15 cellular contexts compared by ENCODE assay signal in the genomic region with DNA sequence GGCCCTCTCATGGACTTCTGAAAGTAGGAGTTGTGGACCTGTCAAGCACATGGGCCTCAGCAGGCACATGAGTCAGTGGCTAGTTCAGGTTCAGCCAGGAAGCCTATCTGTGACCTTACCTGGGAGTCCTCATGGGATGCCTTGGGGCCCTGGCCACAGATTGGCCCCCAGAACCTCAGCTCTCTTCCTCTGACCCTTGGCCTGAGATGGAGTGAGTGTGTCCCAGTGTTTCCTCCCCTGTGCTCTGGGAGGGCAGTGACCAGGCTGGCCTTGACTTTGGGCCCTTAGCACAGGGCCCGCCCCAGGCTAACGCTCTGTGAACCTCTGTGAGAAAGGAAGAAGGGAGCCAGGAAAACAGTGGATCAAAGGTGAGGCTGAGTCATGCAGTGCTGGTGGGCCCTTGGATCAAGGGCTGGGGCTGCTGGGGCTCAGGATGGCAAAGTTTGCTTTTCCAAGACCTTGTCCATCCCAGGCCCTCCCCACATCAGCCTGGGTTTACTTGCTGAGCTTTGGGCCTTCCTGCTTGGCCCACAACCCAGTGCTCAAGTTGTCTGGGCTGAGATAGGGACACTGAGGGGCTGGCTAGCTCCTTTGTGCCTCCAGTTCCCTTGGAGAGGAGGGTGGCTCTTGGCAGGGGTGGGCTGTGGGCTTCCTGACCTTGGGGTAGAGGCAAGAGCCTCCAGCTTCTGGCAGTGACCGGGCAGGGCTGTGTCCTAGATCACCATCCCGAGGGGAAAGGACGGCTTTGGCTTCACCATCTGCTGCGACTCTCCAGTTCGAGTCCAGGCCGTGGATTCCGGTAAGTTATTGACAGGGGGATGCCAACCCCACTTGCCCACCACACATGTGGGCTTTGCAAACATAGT. TPM values are rescaled to one million over a fixed set of nuclear protein-coding genes. Genes with fewer than 3 reads are reported as not detected.
DNase-seq lines count a peak whose midpoint lies in the region; ATAC-seq, FAIRE-seq and TF ChIP-seq lines count a peak whose summit lies in the region.
"Had no signal": no experiment of that assay in that cellular context is flagged by ENCODE, and none has a peak within 500 bp of the region (broad histone marks: within the 10 kb centered on the region; RNA-seq: fewer than 3 reads in every experiment).

No MANE protein-coding gene starts in this region.

- H3K79me2 ChIP-seq in neural progenitor cell (ENCODE audit: low read depth): no peaks in the 10 kb centered on the region

- peak in 1 of 2 experiments; percentile 33 for DNase-seq in A549 (ENCODE audit: low read depth in 1 of 2, low spot score in 1 of 2)
- no peak for DNase-seq in esophagus muscularis mucosa (ENCODE audit: extremely low spot score)
- no peak for DNase-seq in neural progenitor cell (ENCODE audit: low spot score)
- no peak for DNase-seq in NOMO-1 treated with dmso at 0.1 percent for 144 hours (lab: John Stamatoyannopoulos, UW; ENCODE audit: unreplicated experiment)
- DNase-seq in NCI-H69 (lab: John Stamatoyannopoulos, UW): no peak
- no peak for DNase-seq in activated CD8-positive, alpha-beta T cell treated with anti-CD3 and anti-CD28 coated beads for 36 hours
- DNase-seq: activated CD4-positive, alpha-beta T cell treated with anti-CD3 and anti-CD28 coated beads, Interleukin-2, amount 10 ng/mL, durations not matched to agents 7 days and 5 days; activated T-cell treated with anti-CD3 and anti-CD28 coated beads, Interleukin-2, amount 50 U/mL, for 72 hours; COR-L47; NCI-H2081; NCI-H82; nephron progenitor cell; SHP77 treated with DMSO at 0.1 percent for 48 hours had no signal

- no peaks in the 10 kb centered on the region for H3K9me3 Mint-ChIP-seq in neural progenitor cell
- H3K9me3 Mint-ChIP-seq in activated CD8-positive, alpha-beta T cell treated with anti-CD3 and anti-CD28 coated beads for 36 hours: no peaks in the 10 kb centered on the region
- H3K9me3 Mint-ChIP-seq: activated CD4-positive, alpha-beta T cell treated with anti-CD3 and anti-CD28 coated beads, Interleukin-2, amount 10 ng/mL, durations not matched to agents 7 days and 5 days; activated T-cell treated with anti-CD3 and anti-CD28 coated beads, Interleukin-2, amount 50 U/mL, for 72 hours; nephron progenitor cell had no signal

- H3F3A ChIP-seq in neural progenitor cell (ENCODE audit: low read depth): peaks cover 23% of the 10 kb centered on the region

- TF ChIP-seq CTCF in A549 (IDR thresholded peaks at IDR 0.05) (no peak), VCaP (conservative IDR thresholded peaks at IDR 0.05) (no peak), esophagus muscularis mucosa (IDR thresholded peaks at IDR 0.05) (no peak), neural progenitor cell (IDR thresholded peaks at IDR 0.05) (no peak)
- TF ChIP-seq CTCF in activated CD8-positive, alpha-beta T cell treated with anti-CD3 and anti-CD28 coated beads for 36 hours (IDR thresholded peaks at IDR 0.05): no peak

- CTCF ChIA-PET in A549 (lab: Yijun Ruan, JAX): interaction anchor here (0.7 to 2.0 kb wide), 4 partner anchors 9 to 87 kb away, joined by 3 to 8 read pairs (median 4); no protein-coding TSS in a partner anchor
- CTCF ChIA-PET in activated CD8-positive, alpha-beta T cell treated with anti-CD3 and anti-CD28 coated beads for 36 hours (lab: Charles Lee): interaction anchor here (1.1 kb wide), 1 partner anchor 150 kb away, joined by 5 read pairs; no protein-coding TSS in a partner anchor

- no peak overlapping the region for H3K4me3 ChIP-seq in A549
- no peak overlapping the region for H3K4me3 ChIP-seq in esophagus muscularis mucosa
- H3K4me3 ChIP-seq in neural progenitor cell: no peak overlapping the region

- no peak for TF ChIP-seq EP300 in A549 (IDR thresholded peaks at IDR 0.05)
- TF ChIP-seq EP300 in esophagus muscularis mucosa (IDR thresholded peaks at IDR 0.05): no peak

- intact Hi-C loops in esophagus muscularis mucosa (cut with DNase I): loop anchor here (10.0 kb wide), 1 partner anchor 60 kb away; no protein-coding TSS in a partner anchor
- intact Hi-C loops in activated CD8-positive, alpha-beta T cell treated with anti-CD3 and anti-CD28 coated beads for 36 hours (cut with micrococcal nuclease): no loop called here

- no peaks in the 10 kb centered on the region for H3K9me3 ChIP-seq in A549
- no peaks in the 10 kb centered on the region for H3K9me3 ChIP-seq in esophagus muscularis mucosa
- H3K9me3 ChIP-seq in neural progenitor cell (ENCODE audit: low read depth): no peaks in the 10 kb centered on the region

- ATAC-seq in A549 (peak in 1 of 2 experiments; percentile 46; a peak in 3 of 6 replicates), GM19452 (IDR thresholded peaks at IDR 0.05; ENCODE audit: unreplicated experiment) (no peak)
- ATAC-seq in activated CD8-positive, alpha-beta T cell treated with anti-CD3 and anti-CD28 coated beads for 36 hours: no peak

- H3K27ac ChIP-seq in A549: peak overlapping the region; percentile 11 to 66; a peak in 4 of 6 replicates
- H3K27ac ChIP-seq in VCaP: peak overlapping the region; percentile 1; the same call in 1 of the 2 replicates
- H3K27ac ChIP-seq in esophagus muscularis mucosa (replicated peaks in 1 of 4): peak overlapping the region in 3 of 4 donors; percentile 26 to 66 (median 66)
- no peak overlapping the region for H3K27ac ChIP-seq in neural progenitor cell

- H3K4me2 ChIP-seq in A549 (peak overlapping the region; percentile 12; the same call in 2 of the 3 replicates), neural progenitor cell (peak overlapping the region; percentile 79)

- peaks cover 9% of the 10 kb centered on the region for H3K36me3 Mint-ChIP-seq in neural progenitor cell
- no peaks in the 10 kb centered on the region for H3K36me3 Mint-ChIP-seq in activated CD8-positive, alpha-beta T cell treated with anti-CD3 and anti-CD28 coated beads for 36 hours (ENCODE audit: low read depth)

- H3K27ac Mint-ChIP-seq in neural progenitor cell: peak overlapping the region; percentile 97
- H3K27ac Mint-ChIP-seq in activated CD8-positive, alpha-beta T cell treated with anti-CD3 and anti-CD28 coated beads for 36 hours: no peak overlapping the region
- H3K27ac Mint-ChIP-seq: activated T-cell treated with anti-CD3 and anti-CD28 coated beads, Interleukin-2, amount 50 U/mL, for 72 hours had no signal

- no peak overlapping the region for H2AFZ ChIP-seq in neural progenitor cell (replicated peaks)

- H3K27me3 ChIP-seq in esophagus muscularis mucosa (no peaks in the 10 kb centered on the region), neural progenitor cell (no peaks in the 10 kb centered on the region)

- H4K20me1 ChIP-seq in neural progenitor cell (ENCODE audit: low read depth): peaks cover 34% of the 10 kb centered on the region

- TF ChIP-seq POLR2A in A549 (IDR thresholded peaks at IDR 0.05; ENCODE audit: low read length) (no peak), esophagus muscularis mucosa (IDR thresholded peaks at IDR 0.05; ENCODE audit: low read depth) (no peak)

- TF ChIP-seq RAD21 in A549 (conservative IDR thresholded peaks at IDR 0.05 in 1 of 2, IDR thresholded peaks at IDR 0.05 in 1 of 2): no peak

- POLR2A ChIA-PET in A549 (lab: Yijun Ruan, JAX): no interaction called here
- POLR2A ChIA-PET in activated CD8-positive, alpha-beta T cell treated with anti-CD3 and anti-CD28 coated beads for 36 hours (lab: Charles Lee): interaction anchor here (1.0 to 1.2 kb wide), 2 partner anchors 10 to 31 kb away, joined by 3 to 4 read pairs; no protein-coding TSS in a partner anchor

- WGBS in A549 (ENCODE audit: missing lambda C conversion rate): 85% methylated on average over 9 of the region's 9 CpGs
- 78% methylated on average over 9 of the region's 9 CpGs for WGBS in esophagus muscularis mucosa

- H3K4me1 ChIP-seq in A549: peaks cover 23% of the 10 kb centered on the region
- H3K4me1 ChIP-seq in esophagus muscularis mucosa: peaks cover 23 to 59% (median 31%) of the 10 kb centered on the region in 4 donors
- H3K4me1 ChIP-seq in neural progenitor cell: peaks cover 41% of the 10 kb centered on the region

- no peak overlapping the region for H3K9ac ChIP-seq in neural progenitor cell

- H3K27me3 Mint-ChIP-seq in neural progenitor cell (ENCODE audit: insufficient read depth, low read depth): peaks cover 8% of the 10 kb centered on the region
- no peaks in the 10 kb centered on the region for H3K27me3 Mint-ChIP-seq in activated CD8-positive, alpha-beta T cell treated with anti-CD3 and anti-CD28 coated beads for 36 hours
- H3K27me3 Mint-ChIP-seq: activated CD4-positive, alpha-beta T cell treated with anti-CD3 and anti-CD28 coated beads, Interleukin-2, amount 10 ng/mL, durations not matched to agents 7 days and 5 days had no signal

- H3K36me3 ChIP-seq in esophagus muscularis mucosa (peaks cover 16 to 56% (median 38%) of the 10 kb centered on the region in 4 donors), neural progenitor cell (no peaks in the 10 kb centered on the region)

- H3K4me3 Mint-ChIP-seq in neural progenitor cell: peak overlapping the region; percentile 48
- H3K4me3 Mint-ChIP-seq in activated CD8-positive, alpha-beta T cell treated with anti-CD3 and anti-CD28 coated beads for 36 hours: no peak overlapping the region
- H3K4me3 Mint-ChIP-seq: activated CD4-positive, alpha-beta T cell treated with anti-CD3 and anti-CD28 coated beads, Interleukin-2, amount 10 ng/mL, durations not matched to agents 7 days and 5 days; activated T-cell treated with anti-CD3 and anti-CD28 coated beads, Interleukin-2, amount 50 U/mL, for 72 hours had no signal

- FAIRE-seq in A549 (lab: Jason Lieb, UNC): no peak

- peaks cover 87% of the 10 kb centered on the region for H3K4me1 Mint-ChIP-seq in neural progenitor cell
- H3K4me1 Mint-ChIP-seq in activated CD8-positive, alpha-beta T cell treated with anti-CD3 and anti-CD28 coated beads for 36 hours (ENCODE audit: low read depth): peaks cover 20% of the 10 kb centered on the region

TF ChIP-seq in A549, 52 proteins besides CTCF, POLR2A, EP300 and RAD21 (continues in another document):
- TF ChIP-seq, protein P1, sequence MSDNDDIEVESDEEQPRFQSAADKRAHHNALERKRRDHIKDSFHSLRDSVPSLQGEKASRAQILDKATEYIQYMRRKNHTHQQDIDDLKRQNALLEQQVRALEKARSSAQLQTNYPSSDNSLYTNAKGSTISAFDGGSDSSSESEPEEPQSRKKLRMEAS (IDR thresholded peaks at IDR 0.05): no peak
- no peak for TF ChIP-seq SREBF2 (IDR thresholded peaks at IDR 0.05)
- TF ChIP-seq RCOR1 (IDR thresholded peaks at IDR 0.05; ENCODE audit: low read depth, low read length): no peak

RNA-seq across cellular contexts. Expression of a gene that starts 41.4 kb away (rescaled TPM):
- polyA plus RNA-seq in A549 (2011; rRNA removed) (19.6 and 21.5 TPM in 2 replicates), A549 (2017; fragmentation: RNase III; extraction: RNeasy Plus Mini Kit Qiagen cat#74134 plus additional on column Dnase treatment) (17.1 to 22.9 TPM (median 20.8 TPM) in 3 replicates)
- 26.3 and 27.7 TPM in 2 replicates for polyA plus RNA-seq in A549 (2012; cell fraction: cytosol; rRNA removed)
- polyA plus RNA-seq in A549 (2012; cell fraction: nucleus; rRNA removed): 51.2 and 52.4 TPM in 2 replicates
- 29.2 and 29.6 TPM in 2 replicates for polyA minus RNA-seq in A549 (2011; rRNA and poly(A)+ RNA removed)
- total RNA-seq in esophagus muscularis mucosa (100 to 1,000 TPM in 1 of 4 donors, 10 to 100 TPM in 3; 37.3 to 121 (median 68.5) TPM), neural progenitor cell (ENCODE audit: low replicate concordance) (30.3 and 39.9 TPM in 2 replicates)
- 10 to 100 TPM; 51.0 to 51.5 TPM for total RNA-seq in activated CD8-positive, alpha-beta T cell treated with anti-CD3 and anti-CD28 coated beads for 36 hours
